ENCODE assay signal across 8 cellular contexts in genomic region chr6:225121-225721, GRCh38.
DNase-seq lines count a peak whose midpoint lies in the region; ATAC-seq and TF ChIP-seq lines count a peak whose summit lies in the region.

No MANE protein-coding gene starts in this region.

- no peaks in the 10 kb centered on the region for H3K9me3 Mint-ChIP-seq in CD8-positive, alpha-beta memory T cell
- H3K9me3 Mint-ChIP-seq in natural killer cell, result no peaks in the 10 kb centered on the region

- H3K4me3 Mint-ChIP-seq in CD8-positive, alpha-beta memory T cell, result peak overlapping the region; percentile 15 to 86 (median 82)
- peak overlapping the region; percentile 25 for H3K4me3 Mint-ChIP-seq in natural killer cell

- intact Hi-C loops in natural killer cell (cut with micrococcal nuclease), result no loop called here
- intact Hi-C loops in ovary (cut with DNase I), result no loop called here

- TF ChIP-seq CTCF in NB4 (IDR thresholded peaks at IDR 0.05; ENCODE audit: low read depth, low read length), result no peak
- TF ChIP-seq CTCF in natural killer cell (IDR thresholded peaks at IDR 0.05), result no peak
- no peak for TF ChIP-seq CTCF in ovary (IDR thresholded peaks at IDR 0.05)

- peaks cover 16% of the 10 kb centered on the region for H3K4me1 ChIP-seq in CD8-positive, alpha-beta memory T cell (ENCODE audit: insufficient read depth, low read length)
- H3K4me1 ChIP-seq in ovary (ENCODE audit: insufficient read depth), result no peaks in the 10 kb centered on the region

- TF ChIP-seq POLR2A in NB4 (IDR thresholded peaks at IDR 0.05; ENCODE audit: extremely low read depth, insufficient read length) (no peak), ovary (IDR thresholded peaks at IDR 0.05) (no peak)

- H3K36me3 Mint-ChIP-seq in CD8-positive, alpha-beta memory T cell, result no peaks in the 10 kb centered on the region
- H3K36me3 Mint-ChIP-seq in natural killer cell, result no peaks in the 10 kb centered on the region

- TF ChIP-seq EP300 in ovary (IDR thresholded peaks at IDR 0.05), result no peak

- no peak overlapping the region for H3K4me3 ChIP-seq in CD8-positive, alpha-beta memory T cell (ENCODE audit: low read length)
- H3K4me3 ChIP-seq in NB4 (ENCODE audit: low read depth, low read length) (no peak overlapping the region), ovary (no peak overlapping the region)

- H3K27ac Mint-ChIP-seq in CD8-positive, alpha-beta memory T cell, result peak overlapping the region; percentile 7 to 93 (median 88)
- H3K27ac Mint-ChIP-seq in natural killer cell, result peak overlapping the region in 1 of 2 donors; percentile 65

- peak; percentile 59 to 69 (median 67) for ATAC-seq in natural killer cell
- ATAC-seq in GM21515 (IDR thresholded peaks at IDR 0.05; ENCODE audit: unreplicated experiment), result no peak

- POLR2A ChIA-PET in CD8-positive, alpha-beta memory T cell (lab: Charles Lee), result no interaction called here

- peaks cover 34 to 58% (median 50%) of the 10 kb centered on the region in 3 donors for H3K4me1 Mint-ChIP-seq in CD8-positive, alpha-beta memory T cell
- peaks cover 10 to 17% of the 10 kb centered on the region in 2 donors for H3K4me1 Mint-ChIP-seq in natural killer cell

- H3K9me3 ChIP-seq in CD8-positive, alpha-beta memory T cell (ENCODE audit: low read length), result no peaks in the 10 kb centered on the region
- no peaks in the 10 kb centered on the region for H3K9me3 ChIP-seq in ovary

- WGBS in ovary, 3 donors, result 75 to 79% (median 77%) methylated on average over 20 of the region's 20 CpGs

- no peaks in the 10 kb centered on the region for H3K36me3 ChIP-seq in CD8-positive, alpha-beta memory T cell (ENCODE audit: insufficient read depth, low read length)
- H3K36me3 ChIP-seq in ovary, result no peaks in the 10 kb centered on the region

- H3K27me3 Mint-ChIP-seq in CD8-positive, alpha-beta memory T cell, result peaks cover 2 to 5% of the 10 kb centered on the region in 2 donors
- peaks cover 8 to 18% of the 10 kb centered on the region in 2 donors for H3K27me3 Mint-ChIP-seq in natural killer cell (ENCODE audit: low read depth in 2 of 2)

- no peaks in the 10 kb centered on the region for H3K27me3 ChIP-seq in CD8-positive, alpha-beta memory T cell (ENCODE audit: insufficient read depth, low read length, poor library complexity, severe bottlenecking)
- H3K27me3 ChIP-seq in ovary, result no peaks in the 10 kb centered on the region

- H3K27ac ChIP-seq in CD8-positive, alpha-beta memory T cell (ENCODE audit: low read depth, low read length), result no peak overlapping the region
- no peak overlapping the region for H3K27ac ChIP-seq in ovary

- CTCF ChIA-PET in CD8-positive, alpha-beta memory T cell (lab: Charles Lee), result interaction anchor here (1.6 to 3.6 kb wide), 2 partner anchors 9 to 22 kb away, joined by 4 to 14 read pairs; no protein-coding TSS in a partner anchor

- DNase-seq in CD8-positive, alpha-beta memory T cell, result peak in 3 of 5 donors; percentile 15 to 70 (median 17)
- DNase-seq in NB4 (ENCODE audit: low read depth) (peak; percentile 88), natural killer cell (no peak), HK-2 (ENCODE audit: unreplicated experiment) (no peak), ovary (no peak), NCI-H524 treated with DMSO at 0.1 percent for 48 hours (lab: John Stamatoyannopoulos, UW) (no peak)
- DNase-seq in activated T-helper 9 cell treated with anti-CD3 and anti-CD28 coated beads, Interleukin-2, amount 50 U/mL, for 16 hours (ENCODE audit: low read depth), result peak; percentile 68

Comparison
In these comparisons a context has a peak if more than half of its experiments do, and no peak if none do; other contexts are left out.
1. DNase-seq: peak in CD8-positive, alpha-beta memory T cell (3 of 5), NB4 (single experiment) and activated T-helper 9 cell treated with anti-CD3 and anti-CD28 coated beads, Interleukin-2, amount 50 U/mL, for 16 hours (single experiment); none in natural killer cell (single experiment), HK-2 (single experiment), ovary (0 of 5) and NCI-H524 treated with DMSO at 0.1 percent for 48 hours (single experiment).